In the genomic region with DNA sequence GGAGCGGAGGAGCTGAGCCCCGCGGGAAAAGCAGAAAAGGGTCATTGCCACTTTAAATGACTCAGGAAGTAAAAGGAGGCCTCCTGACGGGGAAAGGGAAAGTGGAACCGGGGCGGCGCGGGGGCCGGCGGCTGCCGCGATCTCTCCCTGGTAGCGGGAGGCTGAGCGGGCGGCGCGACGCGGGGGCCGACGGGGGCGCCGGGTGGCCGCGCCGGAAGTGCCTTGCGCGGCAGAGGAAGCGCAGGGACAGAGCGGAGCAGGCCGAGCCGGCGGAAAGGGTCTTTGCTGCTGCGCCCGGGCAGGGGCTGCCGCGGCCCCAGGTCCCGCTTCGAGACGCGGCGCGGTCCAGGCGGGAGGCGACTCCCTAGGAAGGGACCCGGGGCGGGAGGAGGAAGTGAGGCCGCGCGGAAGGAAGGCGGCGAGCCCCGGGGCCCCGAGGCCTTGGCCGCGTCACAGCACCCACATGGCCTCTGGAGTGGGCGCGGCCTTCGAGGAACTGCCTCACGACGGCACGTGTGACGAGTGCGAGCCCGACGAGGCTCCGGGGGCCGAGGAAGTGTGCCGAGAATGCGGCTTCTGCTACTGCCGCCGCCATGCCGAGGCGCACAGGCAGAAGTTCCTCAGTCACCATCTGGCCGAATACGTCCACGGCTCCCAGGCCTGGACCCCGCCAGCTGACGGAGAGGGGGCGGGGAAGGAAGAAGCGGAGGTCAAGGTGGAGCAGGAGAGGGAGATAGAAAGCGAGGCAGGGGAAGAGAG, we compare ENCODE assay signal across 1 cellular context.
A peak's percentile ranks its signal among the peaks of the same experiment; 100 is the strongest.
TF ChIP-seq lines count a peak whose summit lies in the region.

A gene with protein sequence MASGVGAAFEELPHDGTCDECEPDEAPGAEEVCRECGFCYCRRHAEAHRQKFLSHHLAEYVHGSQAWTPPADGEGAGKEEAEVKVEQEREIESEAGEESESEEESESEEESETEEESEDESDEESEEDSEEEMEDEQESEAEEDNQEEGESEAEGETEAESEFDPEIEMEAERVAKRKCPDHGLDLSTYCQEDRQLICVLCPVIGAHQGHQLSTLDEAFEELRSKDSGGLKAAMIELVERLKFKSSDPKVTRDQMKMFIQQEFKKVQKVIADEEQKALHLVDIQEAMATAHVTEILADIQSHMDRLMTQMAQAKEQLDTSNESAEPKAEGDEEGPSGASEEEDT (plus strand): TSS at position 127 of the 759 bp plus-strand sequence. CDS start 337 bp downstream, at position 464.

TF ChIP-seq in K562, 482 proteins besides CTCF, POLR2A, EP300 and RAD21 (continued from another document):
- TF ChIP-seq, protein P1, sequence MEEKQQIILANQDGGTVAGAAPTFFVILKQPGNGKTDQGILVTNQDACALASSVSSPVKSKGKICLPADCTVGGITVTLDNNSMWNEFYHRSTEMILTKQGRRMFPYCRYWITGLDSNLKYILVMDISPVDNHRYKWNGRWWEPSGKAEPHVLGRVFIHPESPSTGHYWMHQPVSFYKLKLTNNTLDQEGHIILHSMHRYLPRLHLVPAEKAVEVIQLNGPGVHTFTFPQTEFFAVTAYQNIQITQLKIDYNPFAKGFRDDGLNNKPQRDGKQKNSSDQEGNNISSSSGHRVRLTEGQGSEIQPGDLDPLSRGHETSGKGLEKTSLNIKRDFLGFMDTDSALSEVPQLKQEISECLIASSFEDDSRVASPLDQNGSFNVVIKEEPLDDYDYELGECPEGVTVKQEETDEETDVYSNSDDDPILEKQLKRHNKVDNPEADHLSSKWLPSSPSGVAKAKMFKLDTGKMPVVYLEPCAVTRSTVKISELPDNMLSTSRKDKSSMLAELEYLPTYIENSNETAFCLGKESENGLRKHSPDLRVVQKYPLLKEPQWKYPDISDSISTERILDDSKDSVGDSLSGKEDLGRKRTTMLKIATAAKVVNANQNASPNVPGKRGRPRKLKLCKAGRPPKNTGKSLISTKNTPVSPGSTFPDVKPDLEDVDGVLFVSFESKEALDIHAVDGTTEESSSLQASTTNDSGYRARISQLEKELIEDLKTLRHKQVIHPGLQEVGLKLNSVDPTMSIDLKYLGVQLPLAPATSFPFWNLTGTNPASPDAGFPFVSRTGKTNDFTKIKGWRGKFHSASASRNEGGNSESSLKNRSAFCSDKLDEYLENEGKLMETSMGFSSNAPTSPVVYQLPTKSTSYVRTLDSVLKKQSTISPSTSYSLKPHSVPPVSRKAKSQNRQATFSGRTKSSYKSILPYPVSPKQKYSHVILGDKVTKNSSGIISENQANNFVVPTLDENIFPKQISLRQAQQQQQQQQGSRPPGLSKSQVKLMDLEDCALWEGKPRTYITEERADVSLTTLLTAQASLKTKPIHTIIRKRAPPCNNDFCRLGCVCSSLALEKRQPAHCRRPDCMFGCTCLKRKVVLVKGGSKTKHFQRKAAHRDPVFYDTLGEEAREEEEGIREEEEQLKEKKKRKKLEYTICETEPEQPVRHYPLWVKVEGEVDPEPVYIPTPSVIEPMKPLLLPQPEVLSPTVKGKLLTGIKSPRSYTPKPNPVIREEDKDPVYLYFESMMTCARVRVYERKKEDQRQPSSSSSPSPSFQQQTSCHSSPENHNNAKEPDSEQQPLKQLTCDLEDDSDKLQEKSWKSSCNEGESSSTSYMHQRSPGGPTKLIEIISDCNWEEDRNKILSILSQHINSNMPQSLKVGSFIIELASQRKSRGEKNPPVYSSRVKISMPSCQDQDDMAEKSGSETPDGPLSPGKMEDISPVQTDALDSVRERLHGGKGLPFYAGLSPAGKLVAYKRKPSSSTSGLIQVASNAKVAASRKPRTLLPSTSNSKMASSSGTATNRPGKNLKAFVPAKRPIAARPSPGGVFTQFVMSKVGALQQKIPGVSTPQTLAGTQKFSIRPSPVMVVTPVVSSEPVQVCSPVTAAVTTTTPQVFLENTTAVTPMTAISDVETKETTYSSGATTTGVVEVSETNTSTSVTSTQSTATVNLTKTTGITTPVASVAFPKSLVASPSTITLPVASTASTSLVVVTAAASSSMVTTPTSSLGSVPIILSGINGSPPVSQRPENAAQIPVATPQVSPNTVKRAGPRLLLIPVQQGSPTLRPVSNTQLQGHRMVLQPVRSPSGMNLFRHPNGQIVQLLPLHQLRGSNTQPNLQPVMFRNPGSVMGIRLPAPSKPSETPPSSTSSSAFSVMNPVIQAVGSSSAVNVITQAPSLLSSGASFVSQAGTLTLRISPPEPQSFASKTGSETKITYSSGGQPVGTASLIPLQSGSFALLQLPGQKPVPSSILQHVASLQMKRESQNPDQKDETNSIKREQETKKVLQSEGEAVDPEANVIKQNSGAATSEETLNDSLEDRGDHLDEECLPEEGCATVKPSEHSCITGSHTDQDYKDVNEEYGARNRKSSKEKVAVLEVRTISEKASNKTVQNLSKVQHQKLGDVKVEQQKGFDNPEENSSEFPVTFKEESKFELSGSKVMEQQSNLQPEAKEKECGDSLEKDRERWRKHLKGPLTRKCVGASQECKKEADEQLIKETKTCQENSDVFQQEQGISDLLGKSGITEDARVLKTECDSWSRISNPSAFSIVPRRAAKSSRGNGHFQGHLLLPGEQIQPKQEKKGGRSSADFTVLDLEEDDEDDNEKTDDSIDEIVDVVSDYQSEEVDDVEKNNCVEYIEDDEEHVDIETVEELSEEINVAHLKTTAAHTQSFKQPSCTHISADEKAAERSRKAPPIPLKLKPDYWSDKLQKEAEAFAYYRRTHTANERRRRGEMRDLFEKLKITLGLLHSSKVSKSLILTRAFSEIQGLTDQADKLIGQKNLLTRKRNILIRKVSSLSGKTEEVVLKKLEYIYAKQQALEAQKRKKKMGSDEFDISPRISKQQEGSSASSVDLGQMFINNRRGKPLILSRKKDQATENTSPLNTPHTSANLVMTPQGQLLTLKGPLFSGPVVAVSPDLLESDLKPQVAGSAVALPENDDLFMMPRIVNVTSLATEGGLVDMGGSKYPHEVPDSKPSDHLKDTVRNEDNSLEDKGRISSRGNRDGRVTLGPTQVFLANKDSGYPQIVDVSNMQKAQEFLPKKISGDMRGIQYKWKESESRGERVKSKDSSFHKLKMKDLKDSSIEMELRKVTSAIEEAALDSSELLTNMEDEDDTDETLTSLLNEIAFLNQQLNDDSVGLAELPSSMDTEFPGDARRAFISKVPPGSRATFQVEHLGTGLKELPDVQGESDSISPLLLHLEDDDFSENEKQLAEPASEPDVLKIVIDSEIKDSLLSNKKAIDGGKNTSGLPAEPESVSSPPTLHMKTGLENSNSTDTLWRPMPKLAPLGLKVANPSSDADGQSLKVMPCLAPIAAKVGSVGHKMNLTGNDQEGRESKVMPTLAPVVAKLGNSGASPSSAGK (IDR thresholded peaks at IDR 0.05) = peak; percentile 100
- TF ChIP-seq POLR2AphosphoS2 (IDR thresholded peaks at IDR 0.05; ENCODE audit: low read length) (no peak), SRSF7 (optimal IDR thresholded peaks at IDR 0.05; ENCODE audit: low read depth, low read length) (no peak), MED1 (CRISPR knock-in tag; IDR thresholded peaks at IDR 0.05; ENCODE audit: borderline replicate concordance) (no peak), FOXP1 (CRISPR knock-in tag; IDR thresholded peaks at IDR 0.05) (peak; percentile 99), ZZZ3 (IDR thresholded peaks at IDR 0.05) (no peak), KDM1A (IDR thresholded peaks at IDR 0.05) (no peak; a peak in 1 of 4 replicates), L3MBTL2 (IDR thresholded peaks at IDR 0.05) (peak; percentile 100), MCM7 (IDR thresholded peaks at IDR 0.05) (no peak), CBX5 (IDR thresholded peaks at IDR 0.05; ENCODE audit: borderline replicate concordance, low read depth) (no peak), RCOR1 (IDR thresholded peaks at IDR 0.05; ENCODE audit: borderline replicate concordance in 1 of 2, low read depth in 2 of 2, low read length in 2 of 2) (0 out of 4 replicates have a peak, but pooled peaks of 1 of the 2 experiments have one; percentile 4), SAFB2 (IDR thresholded peaks at IDR 0.05; ENCODE audit: borderline replicate concordance, low read depth, low read length, severe bottlenecking) (no peak), SLC30A9 (CRISPR knock-in tag; IDR thresholded peaks at IDR 0.05) (no peak), YY1 (IDR thresholded peaks at IDR 0.05; ENCODE audit: borderline replicate concordance in 1 of 3, control insufficient read depth in 1 of 3, extremely low read depth in 1 of 3, insufficient read depth in 3 of 3, insufficient read length in 1 of 3, insufficient replicate concordance in 2 of 3, low read depth in 1 of 3, low read length in 2 of 3) (peak in 1 of 3 experiments; percentile 81), CXXC5 (CRISPR knock-in tag; IDR thresholded peaks at IDR 0.05) (peak; percentile 92), CREM (IDR thresholded peaks at IDR 0.05; ENCODE audit: low read depth) (peak; percentile 87), HNRNPUL1 (IDR thresholded peaks at IDR 0.05; ENCODE audit: low read length) (no peak), LEF1 (IDR thresholded peaks at IDR 0.05) (no peak), NFATC3 (IDR thresholded peaks at IDR 0.05) (no peak), IRF2 (CRISPR knock-in tag; IDR thresholded peaks at IDR 0.05) (no peak), NR1H2 (CRISPR knock-in tag; IDR thresholded peaks at IDR 0.05) (peak; percentile 94; the same call in 1 of the 2 replicates), MEF2A (IDR thresholded peaks at IDR 0.05; ENCODE audit: control insufficient read depth, low read depth, low read length) (no peak), TARDBP (IDR thresholded peaks at IDR 0.05) (no peak), SRF (CRISPR knock-in tag; IDR thresholded peaks at IDR 0.05) (no peak), TSC22D4 (tag; IDR thresholded peaks at IDR 0.05) (no peak), PURB (CRISPR knock-in tag; IDR thresholded peaks at IDR 0.05; ENCODE audit: low read depth) (no peak)
- TF ChIP-seq, protein P2, sequence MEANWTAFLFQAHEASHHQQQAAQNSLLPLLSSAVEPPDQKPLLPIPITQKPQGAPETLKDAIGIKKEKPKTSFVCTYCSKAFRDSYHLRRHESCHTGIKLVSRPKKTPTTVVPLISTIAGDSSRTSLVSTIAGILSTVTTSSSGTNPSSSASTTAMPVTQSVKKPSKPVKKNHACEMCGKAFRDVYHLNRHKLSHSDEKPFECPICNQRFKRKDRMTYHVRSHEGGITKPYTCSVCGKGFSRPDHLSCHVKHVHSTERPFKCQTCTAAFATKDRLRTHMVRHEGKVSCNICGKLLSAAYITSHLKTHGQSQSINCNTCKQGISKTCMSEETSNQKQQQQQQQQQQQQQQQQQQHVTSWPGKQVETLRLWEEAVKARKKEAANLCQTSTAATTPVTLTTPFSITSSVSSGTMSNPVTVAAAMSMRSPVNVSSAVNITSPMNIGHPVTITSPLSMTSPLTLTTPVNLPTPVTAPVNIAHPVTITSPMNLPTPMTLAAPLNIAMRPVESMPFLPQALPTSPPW (CRISPR knock-in tag; IDR thresholded peaks at IDR 0.05) = peak; percentile 91
- TF ChIP-seq, protein P3, sequence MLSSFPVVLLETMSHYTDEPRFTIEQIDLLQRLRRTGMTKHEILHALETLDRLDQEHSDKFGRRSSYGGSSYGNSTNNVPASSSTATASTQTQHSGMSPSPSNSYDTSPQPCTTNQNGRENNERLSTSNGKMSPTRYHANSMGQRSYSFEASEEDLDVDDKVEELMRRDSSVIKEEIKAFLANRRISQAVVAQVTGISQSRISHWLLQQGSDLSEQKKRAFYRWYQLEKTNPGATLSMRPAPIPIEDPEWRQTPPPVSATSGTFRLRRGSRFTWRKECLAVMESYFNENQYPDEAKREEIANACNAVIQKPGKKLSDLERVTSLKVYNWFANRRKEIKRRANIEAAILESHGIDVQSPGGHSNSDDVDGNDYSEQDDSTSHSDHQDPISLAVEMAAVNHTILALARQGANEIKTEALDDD (IDR thresholded peaks at IDR 0.05) = no peak
- TF ChIP-seq, protein P4, sequence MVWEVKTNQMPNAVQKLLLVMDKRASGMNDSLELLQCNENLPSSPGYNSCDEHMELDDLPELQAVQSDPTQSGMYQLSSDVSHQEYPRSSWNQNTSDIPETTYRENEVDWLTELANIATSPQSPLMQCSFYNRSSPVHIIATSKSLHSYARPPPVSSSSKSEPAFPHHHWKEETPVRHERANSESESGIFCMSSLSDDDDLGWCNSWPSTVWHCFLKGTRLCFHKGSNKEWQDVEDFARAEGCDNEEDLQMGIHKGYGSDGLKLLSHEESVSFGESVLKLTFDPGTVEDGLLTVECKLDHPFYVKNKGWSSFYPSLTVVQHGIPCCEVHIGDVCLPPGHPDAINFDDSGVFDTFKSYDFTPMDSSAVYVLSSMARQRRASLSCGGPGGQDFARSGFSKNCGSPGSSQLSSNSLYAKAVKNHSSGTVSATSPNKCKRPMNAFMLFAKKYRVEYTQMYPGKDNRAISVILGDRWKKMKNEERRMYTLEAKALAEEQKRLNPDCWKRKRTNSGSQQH (CRISPR knock-in tag; IDR thresholded peaks at IDR 0.05) = peak; percentile 85; the same call in 1 of the 2 replicates
- TF ChIP-seq, protein P5, sequence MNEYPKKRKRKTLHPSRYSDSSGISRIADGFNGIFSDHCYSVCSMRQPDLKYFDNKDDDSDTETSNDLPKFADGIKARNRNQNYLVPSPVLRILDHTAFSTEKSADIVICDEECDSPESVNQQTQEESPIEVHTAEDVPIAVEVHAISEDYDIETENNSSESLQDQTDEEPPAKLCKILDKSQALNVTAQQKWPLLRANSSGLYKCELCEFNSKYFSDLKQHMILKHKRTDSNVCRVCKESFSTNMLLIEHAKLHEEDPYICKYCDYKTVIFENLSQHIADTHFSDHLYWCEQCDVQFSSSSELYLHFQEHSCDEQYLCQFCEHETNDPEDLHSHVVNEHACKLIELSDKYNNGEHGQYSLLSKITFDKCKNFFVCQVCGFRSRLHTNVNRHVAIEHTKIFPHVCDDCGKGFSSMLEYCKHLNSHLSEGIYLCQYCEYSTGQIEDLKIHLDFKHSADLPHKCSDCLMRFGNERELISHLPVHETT (CRISPR knock-in tag; conservative IDR thresholded peaks at IDR 0.05 in 1 of 2, IDR thresholded peaks at IDR 0.05 in 1 of 2) = peak in 1 of 2 experiments; percentile 100; a peak in 2 of 4 replicates
- TF ChIP-seq, protein P6, sequence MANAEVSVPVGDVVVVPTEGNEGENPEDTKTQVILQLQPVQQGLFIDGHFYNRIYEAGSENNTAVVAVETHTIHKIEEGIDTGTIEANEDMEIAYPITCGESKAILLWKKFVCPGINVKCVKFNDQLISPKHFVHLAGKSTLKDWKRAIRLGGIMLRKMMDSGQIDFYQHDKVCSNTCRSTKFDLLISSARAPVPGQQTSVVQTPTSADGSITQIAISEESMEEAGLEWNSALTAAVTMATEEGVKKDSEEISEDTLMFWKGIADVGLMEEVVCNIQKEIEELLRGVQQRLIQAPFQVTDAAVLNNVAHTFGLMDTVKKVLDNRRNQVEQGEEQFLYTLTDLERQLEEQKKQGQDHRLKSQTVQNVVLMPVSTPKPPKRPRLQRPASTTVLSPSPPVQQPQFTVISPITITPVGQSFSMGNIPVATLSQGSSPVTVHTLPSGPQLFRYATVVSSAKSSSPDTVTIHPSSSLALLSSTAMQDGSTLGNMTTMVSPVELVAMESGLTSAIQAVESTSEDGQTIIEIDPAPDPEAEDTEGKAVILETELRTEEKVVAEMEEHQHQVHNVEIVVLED (CRISPR knock-in tag; IDR thresholded peaks at IDR 0.05) = peak; percentile 59; the same call in 1 of the 2 replicates
